8 cellular contexts compared by ENCODE assay signal in genomic region chr1:151459331-151460046, GRCh38. TPM values are rescaled to one million over a fixed set of nuclear protein-coding genes. Genes with fewer than 3 reads are reported as not detected.
DNase-seq lines count a peak whose midpoint lies in the region; ATAC-seq, FAIRE-seq and TF ChIP-seq lines count a peak whose summit lies in the region.

TSS of gene POGZ (minus strand) at chr1:151459494. CDS start at chr1:151442204, 17,290 bp downstream.

- intact Hi-C loops in Calu3 (cut with micrococcal nuclease; ENCODE audit: unreplicated experiment): loop anchor here (1.0 kb wide), 3 partner anchors 14 to 54 kb away; no protein-coding TSS in a partner anchor

- DNase-seq in Calu3 (peak; percentile 98), Karpas-422 (peak; percentile 97), RCC 7860 (ENCODE audit: low spot score) (peak; percentile 80)
- peak; percentile 95 to 96 for DNase-seq in activated T-cell treated with anti-CD3 and anti-CD28 coated beads, Interleukin-2, amount 50 U/mL, for 48 hours
- DNase-seq in stimulated activated CD8-positive, alpha-beta memory T cell treated with anti-CD3 and anti-CD28 coated beads, Interleukin-7, amount 100 ng/mL, for 1 hour (ENCODE audit: low read depth in 2 of 2): peak; percentile 86 to 93

- H3K4me1 ChIP-seq in Karpas-422 (ENCODE audit: low read length) (peaks cover 32% of the 10 kb centered on the region), muscle layer of colon (ENCODE audit: insufficient read depth, low read length) (peaks cover 26% of the 10 kb centered on the region)

- H3K27ac ChIP-seq in Karpas-422 (ENCODE audit: low read length): peak within 1 kb of the TSS; percentile 75
- peak within 1 kb of the TSS; percentile 94 for H3K27ac ChIP-seq in muscle layer of colon (ENCODE audit: low read depth, low read length)

- no peaks in the 10 kb centered on the region for H3K9me3 ChIP-seq in Karpas-422 (ENCODE audit: low read length)
- H3K9me3 ChIP-seq in muscle layer of colon (ENCODE audit: low read length): no peaks in the 10 kb centered on the region

- CTCF ChIA-PET in Calu3 (lab: Charles Lee): interaction anchor here (0.7 kb wide), 1 partner anchor 54 kb away, joined by 3 read pairs; no protein-coding TSS in a partner anchor

- H3K9me3 Mint-ChIP-seq in Calu3 (ENCODE audit: low read depth, unreplicated experiment): no peaks in the 10 kb centered on the region

- H3K27me3 ChIP-seq in Karpas-422 (ENCODE audit: low read length): no peaks in the 10 kb centered on the region
- no peaks in the 10 kb centered on the region for H3K27me3 ChIP-seq in muscle layer of colon (ENCODE audit: control insufficient read depth in 1 of 2, insufficient read depth in 2 of 2, low read length in 2 of 2)

- peak within 1 kb of the TSS; percentile 67 for H3K4me2 ChIP-seq in Karpas-422 (ENCODE audit: low read depth, low read length, poor library complexity, severe bottlenecking)

- peak within 1 kb of the TSS; percentile 75 for H3K9ac ChIP-seq in Karpas-422 (ENCODE audit: low read length)
- H3K9ac ChIP-seq in muscle layer of colon (ENCODE audit: low read length): peak within 1 kb of the TSS; percentile 93

- H3K9me2 ChIP-seq in Karpas-422 (replicated peaks; ENCODE audit: insufficient read depth, low read length): peaks cover 3% of the 10 kb centered on the region; the same call in 1 of the 2 replicates

- no peak for TF ChIP-seq CTCF in Calu3 (IDR thresholded peaks at IDR 0.05; ENCODE audit: unreplicated experiment)

- no peaks in the 10 kb centered on the region for H3K4me1 Mint-ChIP-seq in Calu3 (ENCODE audit: low read depth, unreplicated experiment)

- H3K27ac Mint-ChIP-seq in Calu3 (ENCODE audit: unreplicated experiment): peak within 1 kb of the TSS; percentile 98

- H3K4me3 ChIP-seq in Karpas-422 (ENCODE audit: low read length): peak within 1 kb of the TSS; percentile 81
- H3K4me3 ChIP-seq in muscle layer of colon (ENCODE audit: low read depth in 1 of 2, low read length in 2 of 2): peak within 1 kb of the TSS; percentile 81 to 99

- peaks cover 3% of the 10 kb centered on the region; the same call in 1 of the 2 replicates for H3K36me3 ChIP-seq in Karpas-422 (ENCODE audit: insufficient read depth, low read length)
- H3K36me3 ChIP-seq in muscle layer of colon (ENCODE audit: insufficient read depth, low read length): no peaks in the 10 kb centered on the region

- BruUV-seq in Calu3 (replicated peaks; lab: Mats Ljungman, UMichigan): TSS peak; percentile 65

- peaks cover 29% of the 10 kb centered on the region for H3K36me3 Mint-ChIP-seq in Calu3 (ENCODE audit: insufficient read depth, unreplicated experiment)

- no peaks in the 10 kb centered on the region for H3K27me3 Mint-ChIP-seq in Calu3 (ENCODE audit: unreplicated experiment)

- FAIRE-seq in RCC 7860 (lab: Jason Lieb, UNC): peak; percentile 53

- peak within 1 kb of the TSS; percentile 78 for H3K4me3 Mint-ChIP-seq in Calu3 (ENCODE audit: low read depth, unreplicated experiment)

- peak; percentile 68 for ATAC-seq in GM21717 (IDR thresholded peaks at IDR 0.05; ENCODE audit: unreplicated experiment)
- peak; percentile 93 for ATAC-seq in esophagus mucosa

- peaks cover 16% of the 10 kb centered on the region; the same call in 1 of the 2 replicates for H4K20me1 ChIP-seq in Karpas-422 (ENCODE audit: insufficient read depth, low read depth, low read length)

- H3K79me2 ChIP-seq in Karpas-422 (ENCODE audit: low read length): peaks cover 39% of the 10 kb centered on the region

- peak within 1 kb of the TSS; percentile 96 for H2AFZ ChIP-seq in Karpas-422 (ENCODE audit: low read length)

RNA-seq across cellular contexts. Expression of gene POGZ, which starts in this region (rescaled TPM):
- 118 and 128 TPM in 2 replicates for total RNA-seq in Calu3 (2022)
- total RNA-seq in Karpas-422 (2014; rRNA removed; shearing (Covaris generic); ENCODE audit: low replicate concordance): 54.1 and 78.7 TPM in 2 replicates
- total RNA-seq in esophagus mucosa: 37.5 TPM

Comparison
In these comparisons a context has a peak if more than half of its experiments do, and no peak if none do; other contexts are left out.
1. Peak in every context shown above with its lines: DNase-seq, ATAC-seq, H3K4me3 ChIP-seq and H3K27ac ChIP-seq.